10 cellular contexts compared by ENCODE assay signal in genomic region chr12:71947645-71948105, GRCh38. TPM values are rescaled to one million over a fixed set of nuclear protein-coding genes. Genes with fewer than 3 reads are reported as not detected.
DNase-seq lines count a peak whose midpoint lies in the region; TF ChIP-seq lines count a peak whose summit lies in the region.
"Had no signal": no experiment of that assay in that cellular context is flagged by ENCODE, and none has a peak within 500 bp of the region (broad histone marks: within the 10 kb centered on the region; RNA-seq: fewer than 3 reads in every experiment).

No MANE protein-coding gene starts in this region.

- intact Hi-C loops in colonic mucosa (cut with DNase I): no loop called here
- intact Hi-C loops in left ventricle myocardium inferior (cut with micrococcal nuclease): no loop called here

- H3K4me3 ChIP-seq in mesodermal cell (ENCODE audit: extremely low read depth, insufficient read depth, low read length, poor library complexity, severe bottlenecking) (no peak overlapping the region), colonic mucosa (no peak overlapping the region), left ventricle myocardium inferior (no peak overlapping the region)

- peaks cover 4% of the 10 kb centered on the region for H3K4me1 ChIP-seq in mesodermal cell (ENCODE audit: control insufficient read depth, insufficient read depth, low read length, poor library complexity, severe bottlenecking)
- H3K4me1 ChIP-seq in colonic mucosa: no peaks in the 10 kb centered on the region
- no peaks in the 10 kb centered on the region for H3K4me1 ChIP-seq in left ventricle myocardium inferior

- H3K27me3 ChIP-seq in colonic mucosa (no peaks in the 10 kb centered on the region), left ventricle myocardium inferior (ENCODE audit: low read depth) (peaks cover 58% of the 10 kb centered on the region)

- H3K27ac ChIP-seq in mesodermal cell (ENCODE audit: low read depth, low read length, severe bottlenecking) (peak overlapping the region; percentile 24), colonic mucosa (no peak overlapping the region), left ventricle myocardium inferior (replicated peaks) (no peak overlapping the region)

- H3K9me3 ChIP-seq in mesodermal cell (ENCODE audit: control insufficient read depth, low read length) (no peaks in the 10 kb centered on the region), colonic mucosa (no peaks in the 10 kb centered on the region), left ventricle myocardium inferior (replicated peaks) (no peaks in the 10 kb centered on the region)

- DNase-seq in ELF-1 (ENCODE audit: low read depth, low spot score): peak; percentile 88
- peak; percentile 96 for DNase-seq in NCI-H2171 (lab: John Stamatoyannopoulos, UW)
- peak; percentile 67 for DNase-seq in cerebellum (ENCODE audit: low spot score)
- DNase-seq in colonic mucosa: no peak
- no peak for DNase-seq in NOMO-1 (lab: John Stamatoyannopoulos, UW; ENCODE audit: unreplicated experiment in 2 of 2)
- DNase-seq in GM13976 (ENCODE audit: low spot score): no peak
- no peak for DNase-seq in left ventricle myocardium inferior
- DNase-seq: activated CD8-positive, alpha-beta memory T cell treated with anti-CD3 and anti-CD28 coated beads, Interleukin-2, amount 50 U/mL, for 48 hours had no signal

- 18 to 24% methylated on average over 8 of the region's 9 CpGs for WGBS in mesodermal cell (ENCODE audit: insufficient coverage in 2 of 2), 2 experiments

- H3K36me3 ChIP-seq in mesodermal cell (ENCODE audit: control insufficient read depth, insufficient read depth, low read length) (no peaks in the 10 kb centered on the region), colonic mucosa (no peaks in the 10 kb centered on the region), left ventricle myocardium inferior (no peaks in the 10 kb centered on the region)

- in situ Hi-C loops in GM13976 (cut with MboI; ENCODE audit: low sequenced_read_pairs, unreplicated experiment): no loop called here

- no peak for TF ChIP-seq CTCF in colonic mucosa (IDR thresholded peaks at IDR 0.05)
- TF ChIP-seq CTCF in GM13976 (IDR thresholded peaks at IDR 0.05; ENCODE audit: borderline replicate concordance, control extremely low read depth, extremely low read depth, insufficient read depth, missing control alignments): no peak
- no peak for TF ChIP-seq CTCF in left ventricle myocardium inferior (IDR thresholded peaks at IDR 0.05; ENCODE audit: borderline replicate concordance)

- H3K9ac ChIP-seq in colonic mucosa (ENCODE audit: low read depth in 2 of 2, low read length in 2 of 2): no peak overlapping the region

RNA-seq across cellular contexts. Expression of gene TPH2, which starts 9.0 kb away (rescaled TPM):
- total RNA-seq in cerebellum (1.00 TPM), colonic mucosa (not detected), left ventricle myocardium inferior (not detected)
- 0.26 TPM for polyA plus RNA-seq in mesodermal cell (2013, experiment 1 of 2)
- 0.76 TPM for polyA plus RNA-seq in mesodermal cell (2013, experiment 2 of 2)
- total RNA-seq: mesenteric fat pad had no signal

Comparison
In these comparisons a context has a peak if more than half of its experiments do, and no peak if none do; other contexts are left out.
1. DNase-seq: peak in ELF-1 (single experiment), NCI-H2171 (single experiment) and cerebellum (single experiment); none in colonic mucosa (single experiment), NOMO-1 (0 of 2), GM13976 (single experiment) and left ventricle myocardium inferior (single experiment).